Comparison of ENCODE assay signal across 1 cellular context in the genomic region with DNA sequence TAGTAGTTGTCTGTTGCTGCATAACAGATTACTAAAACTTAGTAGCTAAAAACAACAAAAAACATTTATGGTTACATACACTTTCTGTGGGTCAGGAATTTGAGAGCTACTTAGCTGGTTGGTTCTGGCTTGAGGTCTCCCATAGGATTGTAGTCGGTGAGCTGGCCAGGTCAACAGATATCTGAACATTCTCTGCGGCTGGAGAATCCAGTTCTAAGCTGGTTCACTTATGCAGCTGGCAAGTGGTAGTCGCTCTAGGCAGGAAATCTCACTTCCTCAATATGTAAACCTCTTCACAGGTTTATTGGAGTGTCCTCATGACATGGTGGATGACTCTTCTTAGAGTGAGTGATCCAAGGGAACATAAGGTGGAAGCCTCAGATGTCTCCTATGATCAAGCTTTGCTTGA.
A peak's percentile ranks its signal among the peaks of the same experiment; 100 is the strongest.
TF ChIP-seq lines count a peak whose summit lies in the region.

No MANE protein-coding gene starts in this region.

TF ChIP-seq in GM12878, 131 proteins besides CTCF, POLR2A, EP300 and RAD21 (continued from another document and continues in another):
- TF ChIP-seq, protein P1, sequence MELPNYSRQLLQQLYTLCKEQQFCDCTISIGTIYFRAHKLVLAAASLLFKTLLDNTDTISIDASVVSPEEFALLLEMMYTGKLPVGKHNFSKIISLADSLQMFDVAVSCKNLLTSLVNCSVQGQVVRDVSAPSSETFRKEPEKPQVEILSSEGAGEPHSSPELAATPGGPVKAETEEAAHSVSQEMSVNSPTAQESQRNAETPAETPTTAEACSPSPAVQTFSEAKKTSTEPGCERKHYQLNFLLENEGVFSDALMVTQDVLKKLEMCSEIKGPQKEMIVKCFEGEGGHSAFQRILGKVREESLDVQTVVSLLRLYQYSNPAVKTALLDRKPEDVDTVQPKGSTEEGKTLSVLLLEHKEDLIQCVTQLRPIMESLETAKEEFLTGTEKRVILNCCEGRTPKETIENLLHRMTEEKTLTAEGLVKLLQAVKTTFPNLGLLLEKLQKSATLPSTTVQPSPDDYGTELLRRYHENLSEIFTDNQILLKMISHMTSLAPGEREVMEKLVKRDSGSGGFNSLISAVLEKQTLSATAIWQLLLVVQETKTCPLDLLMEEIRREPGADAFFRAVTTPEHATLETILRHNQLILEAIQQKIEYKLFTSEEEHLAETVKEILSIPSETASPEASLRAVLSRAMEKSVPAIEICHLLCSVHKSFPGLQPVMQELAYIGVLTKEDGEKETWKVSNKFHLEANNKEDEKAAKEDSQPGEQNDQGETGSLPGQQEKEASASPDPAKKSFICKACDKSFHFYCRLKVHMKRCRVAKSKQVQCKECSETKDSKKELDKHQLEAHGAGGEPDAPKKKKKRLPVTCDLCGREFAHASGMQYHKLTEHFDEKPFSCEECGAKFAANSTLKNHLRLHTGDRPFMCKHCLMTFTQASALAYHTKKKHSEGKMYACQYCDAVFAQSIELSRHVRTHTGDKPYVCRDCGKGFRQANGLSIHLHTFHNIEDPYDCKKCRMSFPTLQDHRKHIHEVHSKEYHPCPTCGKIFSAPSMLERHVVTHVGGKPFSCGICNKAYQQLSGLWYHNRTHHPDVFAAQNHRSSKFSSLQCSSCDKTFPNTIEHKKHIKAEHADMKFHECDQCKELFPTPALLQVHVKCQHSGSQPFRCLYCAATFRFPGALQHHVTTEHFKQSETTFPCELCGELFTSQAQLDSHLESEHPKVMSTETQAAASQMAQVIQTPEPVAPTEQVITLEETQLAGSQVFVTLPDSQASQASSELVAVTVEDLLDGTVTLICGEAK (IDR thresholded peaks at IDR 0.05; ENCODE audit: borderline replicate concordance): peak; percentile 22; the same call in 1 of the 2 replicates
- TF ChIP-seq MTA2 (IDR thresholded peaks at IDR 0.05; ENCODE audit: low read depth) (peak; percentile 62), SUPT20H (IDR thresholded peaks at IDR 0.05; ENCODE audit: borderline replicate concordance, control insufficient read depth, low read depth, low read length) (no peak), SIX5 (IDR thresholded peaks at IDR 0.05; ENCODE audit: low read depth, low read length, severe bottlenecking) (no peak), POLR2AphosphoS2 (IDR thresholded peaks at IDR 0.05; ENCODE audit: low read depth, low read length) (no peak), ZNF217 (IDR thresholded peaks at IDR 0.05) (peak; percentile 60; the same call in 1 of the 2 replicates), ETV6 (conservative IDR thresholded peaks at IDR 0.05 in 1 of 2, IDR thresholded peaks at IDR 0.05 in 1 of 2; ENCODE audit: borderline replicate concordance in 1 of 2, low read depth in 1 of 2) (peak in 1 of 2 experiments; percentile 78; a peak in 2 of 4 replicates), IKZF1 (conservative IDR thresholded peaks at IDR 0.05) (peak; percentile 90), NR2C1 (IDR thresholded peaks at IDR 0.05) (no peak), MYC (IDR thresholded peaks at IDR 0.05; ENCODE audit: insufficient read depth, insufficient read length, insufficient replicate concordance, low read length, severe bottlenecking) (no peak), ZBED1 (IDR thresholded peaks at IDR 0.05; ENCODE audit: borderline replicate concordance) (peak; percentile 78; the same call in 1 of the 2 replicates), HCFC1 (IDR thresholded peaks at IDR 0.05; ENCODE audit: low read length) (no peak), CREM (IDR thresholded peaks at IDR 0.05; ENCODE audit: low read depth) (peak; percentile 70; the same call in 1 of the 2 replicates), FOXK2 (IDR thresholded peaks at IDR 0.05) (no peak), MEF2A (IDR thresholded peaks at IDR 0.05; ENCODE audit: insufficient read depth, low read depth, low read length) (no peak), PAX5 (IDR thresholded peaks at IDR 0.05; ENCODE audit: borderline replicate concordance, low read depth, low read length) (peak; percentile 25; the same call in 1 of the 2 replicates), ATF7 (IDR thresholded peaks at IDR 0.05; ENCODE audit: low read depth) (peak; percentile 42; the same call in 1 of the 2 replicates), POU2F2 (IDR thresholded peaks at IDR 0.05; ENCODE audit: borderline replicate concordance, low read depth, low read length) (peak; percentile 87; the same call in 2 of the 3 replicates), RB1 (IDR thresholded peaks at IDR 0.05; ENCODE audit: borderline replicate concordance) (no peak), SUZ12 (IDR thresholded peaks at IDR 0.05; ENCODE audit: unreplicated experiment) (no peak), MXI1 (IDR thresholded peaks at IDR 0.05; ENCODE audit: low read depth, low read length) (0 out of 2 replicates have a peak, but pooled peaks have one; percentile 38), SMAD1 (IDR thresholded peaks at IDR 0.05; ENCODE audit: low read depth, partially characterized antibody) (no peak), STAT1 (conservative IDR thresholded peaks at IDR 0.05) (no peak), RUNX3 (IDR thresholded peaks at IDR 0.05; ENCODE audit: low read length) (peak; percentile 72), POLR2AphosphoS5 (IDR thresholded peaks at IDR 0.05; ENCODE audit: low read length) (peak; percentile 58), CEBPB (IDR thresholded peaks at IDR 0.05; ENCODE audit: borderline replicate concordance in 1 of 2, low read depth in 2 of 2, low read length in 2 of 2) (no peak), NR2C2 (IDR thresholded peaks at IDR 0.05; ENCODE audit: borderline replicate concordance, control insufficient read depth, insufficient read length, low read depth) (no peak), RAD51 (IDR thresholded peaks at IDR 0.05) (peak; percentile 35; the same call in 1 of the 2 replicates), CHD4 (IDR thresholded peaks at IDR 0.05) (no peak)
- TF ChIP-seq, protein P2, sequence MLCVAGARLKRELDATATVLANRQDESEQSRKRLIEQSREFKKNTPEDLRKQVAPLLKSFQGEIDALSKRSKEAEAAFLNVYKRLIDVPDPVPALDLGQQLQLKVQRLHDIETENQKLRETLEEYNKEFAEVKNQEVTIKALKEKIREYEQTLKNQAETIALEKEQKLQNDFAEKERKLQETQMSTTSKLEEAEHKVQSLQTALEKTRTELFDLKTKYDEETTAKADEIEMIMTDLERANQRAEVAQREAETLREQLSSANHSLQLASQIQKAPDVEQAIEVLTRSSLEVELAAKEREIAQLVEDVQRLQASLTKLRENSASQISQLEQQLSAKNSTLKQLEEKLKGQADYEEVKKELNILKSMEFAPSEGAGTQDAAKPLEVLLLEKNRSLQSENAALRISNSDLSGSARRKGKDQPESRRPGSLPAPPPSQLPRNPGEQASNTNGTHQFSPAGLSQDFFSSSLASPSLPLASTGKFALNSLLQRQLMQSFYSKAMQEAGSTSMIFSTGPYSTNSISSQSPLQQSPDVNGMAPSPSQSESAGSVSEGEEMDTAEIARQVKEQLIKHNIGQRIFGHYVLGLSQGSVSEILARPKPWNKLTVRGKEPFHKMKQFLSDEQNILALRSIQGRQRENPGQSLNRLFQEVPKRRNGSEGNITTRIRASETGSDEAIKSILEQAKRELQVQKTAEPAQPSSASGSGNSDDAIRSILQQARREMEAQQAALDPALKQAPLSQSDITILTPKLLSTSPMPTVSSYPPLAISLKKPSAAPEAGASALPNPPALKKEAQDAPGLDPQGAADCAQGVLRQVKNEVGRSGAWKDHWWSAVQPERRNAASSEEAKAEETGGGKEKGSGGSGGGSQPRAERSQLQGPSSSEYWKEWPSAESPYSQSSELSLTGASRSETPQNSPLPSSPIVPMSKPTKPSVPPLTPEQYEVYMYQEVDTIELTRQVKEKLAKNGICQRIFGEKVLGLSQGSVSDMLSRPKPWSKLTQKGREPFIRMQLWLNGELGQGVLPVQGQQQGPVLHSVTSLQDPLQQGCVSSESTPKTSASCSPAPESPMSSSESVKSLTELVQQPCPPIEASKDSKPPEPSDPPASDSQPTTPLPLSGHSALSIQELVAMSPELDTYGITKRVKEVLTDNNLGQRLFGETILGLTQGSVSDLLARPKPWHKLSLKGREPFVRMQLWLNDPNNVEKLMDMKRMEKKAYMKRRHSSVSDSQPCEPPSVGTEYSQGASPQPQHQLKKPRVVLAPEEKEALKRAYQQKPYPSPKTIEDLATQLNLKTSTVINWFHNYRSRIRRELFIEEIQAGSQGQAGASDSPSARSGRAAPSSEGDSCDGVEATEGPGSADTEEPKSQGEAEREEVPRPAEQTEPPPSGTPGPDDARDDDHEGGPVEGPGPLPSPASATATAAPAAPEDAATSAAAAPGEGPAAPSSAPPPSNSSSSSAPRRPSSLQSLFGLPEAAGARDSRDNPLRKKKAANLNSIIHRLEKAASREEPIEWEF (IDR thresholded peaks at IDR 0.05; ENCODE audit: insufficient replicate concordance, low read depth, low read length): peak; percentile 58
- TF ChIP-seq, protein P3, sequence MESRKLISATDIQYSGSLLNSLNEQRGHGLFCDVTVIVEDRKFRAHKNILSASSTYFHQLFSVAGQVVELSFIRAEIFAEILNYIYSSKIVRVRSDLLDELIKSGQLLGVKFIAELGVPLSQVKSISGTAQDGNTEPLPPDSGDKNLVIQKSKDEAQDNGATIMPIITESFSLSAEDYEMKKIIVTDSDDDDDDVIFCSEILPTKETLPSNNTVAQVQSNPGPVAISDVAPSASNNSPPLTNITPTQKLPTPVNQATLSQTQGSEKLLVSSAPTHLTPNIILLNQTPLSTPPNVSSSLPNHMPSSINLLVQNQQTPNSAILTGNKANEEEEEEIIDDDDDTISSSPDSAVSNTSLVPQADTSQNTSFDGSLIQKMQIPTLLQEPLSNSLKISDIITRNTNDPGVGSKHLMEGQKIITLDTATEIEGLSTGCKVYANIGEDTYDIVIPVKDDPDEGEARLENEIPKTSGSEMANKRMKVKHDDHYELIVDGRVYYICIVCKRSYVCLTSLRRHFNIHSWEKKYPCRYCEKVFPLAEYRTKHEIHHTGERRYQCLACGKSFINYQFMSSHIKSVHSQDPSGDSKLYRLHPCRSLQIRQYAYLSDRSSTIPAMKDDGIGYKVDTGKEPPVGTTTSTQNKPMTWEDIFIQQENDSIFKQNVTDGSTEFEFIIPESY (IDR thresholded peaks at IDR 0.05): no peak
- TF ChIP-seq, protein P4, sequence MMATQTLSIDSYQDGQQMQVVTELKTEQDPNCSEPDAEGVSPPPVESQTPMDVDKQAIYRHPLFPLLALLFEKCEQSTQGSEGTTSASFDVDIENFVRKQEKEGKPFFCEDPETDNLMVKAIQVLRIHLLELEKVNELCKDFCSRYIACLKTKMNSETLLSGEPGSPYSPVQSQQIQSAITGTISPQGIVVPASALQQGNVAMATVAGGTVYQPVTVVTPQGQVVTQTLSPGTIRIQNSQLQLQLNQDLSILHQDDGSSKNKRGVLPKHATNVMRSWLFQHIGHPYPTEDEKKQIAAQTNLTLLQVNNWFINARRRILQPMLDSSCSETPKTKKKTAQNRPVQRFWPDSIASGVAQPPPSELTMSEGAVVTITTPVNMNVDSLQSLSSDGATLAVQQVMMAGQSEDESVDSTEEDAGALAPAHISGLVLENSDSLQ (IDR thresholded peaks at IDR 0.05): peak; percentile 50; the same call in 1 of the 2 replicates
- TF ChIP-seq, protein P5, sequence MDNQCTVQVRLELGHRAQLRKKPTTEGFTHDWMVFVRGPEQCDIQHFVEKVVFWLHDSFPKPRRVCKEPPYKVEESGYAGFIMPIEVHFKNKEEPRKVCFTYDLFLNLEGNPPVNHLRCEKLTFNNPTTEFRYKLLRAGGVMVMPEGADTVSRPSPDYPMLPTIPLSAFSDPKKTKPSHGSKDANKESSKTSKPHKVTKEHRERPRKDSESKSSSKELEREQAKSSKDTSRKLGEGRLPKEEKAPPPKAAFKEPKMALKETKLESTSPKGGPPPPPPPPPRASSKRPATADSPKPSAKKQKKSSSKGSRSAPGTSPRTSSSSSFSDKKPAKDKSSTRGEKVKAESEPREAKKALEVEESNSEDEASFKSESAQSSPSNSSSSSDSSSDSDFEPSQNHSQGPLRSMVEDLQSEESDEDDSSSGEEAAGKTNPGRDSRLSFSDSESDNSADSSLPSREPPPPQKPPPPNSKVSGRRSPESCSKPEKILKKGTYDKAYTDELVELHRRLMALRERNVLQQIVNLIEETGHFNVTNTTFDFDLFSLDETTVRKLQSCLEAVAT (IDR thresholded peaks at IDR 0.05): no peak
- TF ChIP-seq, protein P6, sequence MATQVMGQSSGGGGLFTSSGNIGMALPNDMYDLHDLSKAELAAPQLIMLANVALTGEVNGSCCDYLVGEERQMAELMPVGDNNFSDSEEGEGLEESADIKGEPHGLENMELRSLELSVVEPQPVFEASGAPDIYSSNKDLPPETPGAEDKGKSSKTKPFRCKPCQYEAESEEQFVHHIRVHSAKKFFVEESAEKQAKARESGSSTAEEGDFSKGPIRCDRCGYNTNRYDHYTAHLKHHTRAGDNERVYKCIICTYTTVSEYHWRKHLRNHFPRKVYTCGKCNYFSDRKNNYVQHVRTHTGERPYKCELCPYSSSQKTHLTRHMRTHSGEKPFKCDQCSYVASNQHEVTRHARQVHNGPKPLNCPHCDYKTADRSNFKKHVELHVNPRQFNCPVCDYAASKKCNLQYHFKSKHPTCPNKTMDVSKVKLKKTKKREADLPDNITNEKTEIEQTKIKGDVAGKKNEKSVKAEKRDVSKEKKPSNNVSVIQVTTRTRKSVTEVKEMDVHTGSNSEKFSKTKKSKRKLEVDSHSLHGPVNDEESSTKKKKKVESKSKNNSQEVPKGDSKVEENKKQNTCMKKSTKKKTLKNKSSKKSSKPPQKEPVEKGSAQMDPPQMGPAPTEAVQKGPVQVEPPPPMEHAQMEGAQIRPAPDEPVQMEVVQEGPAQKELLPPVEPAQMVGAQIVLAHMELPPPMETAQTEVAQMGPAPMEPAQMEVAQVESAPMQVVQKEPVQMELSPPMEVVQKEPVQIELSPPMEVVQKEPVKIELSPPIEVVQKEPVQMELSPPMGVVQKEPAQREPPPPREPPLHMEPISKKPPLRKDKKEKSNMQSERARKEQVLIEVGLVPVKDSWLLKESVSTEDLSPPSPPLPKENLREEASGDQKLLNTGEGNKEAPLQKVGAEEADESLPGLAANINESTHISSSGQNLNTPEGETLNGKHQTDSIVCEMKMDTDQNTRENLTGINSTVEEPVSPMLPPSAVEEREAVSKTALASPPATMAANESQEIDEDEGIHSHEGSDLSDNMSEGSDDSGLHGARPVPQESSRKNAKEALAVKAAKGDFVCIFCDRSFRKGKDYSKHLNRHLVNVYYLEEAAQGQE (IDR thresholded peaks at IDR 0.05; ENCODE audit: low read depth, low read length): 0 out of 2 replicates have a peak, but pooled peaks have one; percentile 34
- TF ChIP-seq, protein P7, sequence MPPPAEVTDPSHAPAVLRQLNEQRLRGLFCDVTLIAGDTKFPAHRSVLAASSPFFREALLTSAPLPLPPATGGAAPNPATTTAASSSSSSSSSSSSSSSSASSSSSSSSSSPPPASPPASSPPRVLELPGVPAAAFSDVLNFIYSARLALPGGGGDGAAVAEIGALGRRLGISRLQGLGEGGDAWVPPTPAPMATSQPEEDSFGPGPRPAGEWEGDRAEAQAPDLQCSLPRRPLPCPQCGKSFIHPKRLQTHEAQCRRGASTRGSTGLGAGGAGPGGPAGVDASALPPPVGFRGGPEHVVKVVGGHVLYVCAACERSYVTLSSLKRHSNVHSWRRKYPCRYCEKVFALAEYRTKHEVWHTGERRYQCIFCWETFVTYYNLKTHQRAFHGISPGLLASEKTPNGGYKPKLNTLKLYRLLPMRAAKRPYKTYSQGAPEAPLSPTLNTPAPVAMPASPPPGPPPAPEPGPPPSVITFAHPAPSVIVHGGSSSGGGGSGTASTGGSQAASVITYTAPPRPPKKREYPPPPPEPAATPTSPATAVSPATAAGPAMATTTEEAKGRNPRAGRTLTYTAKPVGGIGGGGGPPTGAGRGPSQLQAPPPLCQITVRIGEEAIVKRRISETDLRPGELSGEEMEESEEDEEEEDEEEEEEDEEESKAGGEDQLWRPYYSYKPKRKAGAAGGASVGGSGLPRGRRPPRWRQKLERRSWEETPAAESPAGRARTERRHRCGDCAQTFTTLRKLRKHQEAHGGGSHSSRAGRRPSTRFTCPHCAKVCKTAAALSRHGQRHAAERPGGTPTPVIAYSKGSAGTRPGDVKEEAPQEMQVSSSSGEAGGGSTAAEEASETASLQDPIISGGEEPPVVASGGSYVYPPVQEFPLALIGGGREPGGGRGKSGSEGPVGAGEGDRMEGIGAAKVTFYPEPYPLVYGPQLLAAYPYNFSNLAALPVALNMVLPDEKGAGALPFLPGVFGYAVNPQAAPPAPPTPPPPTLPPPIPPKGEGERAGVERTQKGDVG (CRISPR knock-in tag; IDR thresholded peaks at IDR 0.05): no peak
